18 cellular contexts compared by ENCODE assay signal in genomic region chr10:90042075-90042474, GRCh38.
DNase-seq lines count a peak whose midpoint lies in the region; ATAC-seq and TF ChIP-seq lines count a peak whose summit lies in the region.
"Had no signal": no experiment of that assay in that cellular context is flagged by ENCODE, and none has a peak within 500 bp of the region (broad histone marks: within the 10 kb centered on the region; RNA-seq: fewer than 3 reads in every experiment).

No MANE protein-coding gene starts in this region.

- H2BK120ac ChIP-seq in mesendoderm (ENCODE audit: low read depth, low read length), result no peak overlapping the region

- 61% methylated on average over 7 of the region's 7 CpGs for WGBS in right cardiac atrium
- WGBS in heart left ventricle, 4 donors, result 64 to 72% (median 69%) methylated on average over 5 to 7 of the region's 7 CpGs
- no CpG with 5 or more reads among the region's 7 CpGs for WGBS in mesendoderm (ENCODE audit: extremely low coverage, insufficient coverage, low lambda C conversion rate)

- TF ChIP-seq POLR2A in heart left ventricle (IDR thresholded peaks at IDR 0.05), result no peak

- no peaks in the 10 kb centered on the region for H3K9me3 ChIP-seq in right cardiac atrium (ENCODE audit: control insufficient read depth, low read length)
- H3K9me3 ChIP-seq in heart left ventricle, result peaks cover 0 to 7% (median 0%) of the 10 kb centered on the region in 12 donors

- TF ChIP-seq CTCF in heart left ventricle (IDR thresholded peaks at IDR 0.05), result no peak
- no peak for TF ChIP-seq CTCF in chondrocyte (IDR thresholded peaks at IDR 0.05)

- H3K9me3 Mint-ChIP-seq in chondrocyte (ENCODE audit: low read depth), result no peaks in the 10 kb centered on the region

- peak in 1 of 2 donors; percentile 51 for ATAC-seq in right cardiac atrium
- no peak for ATAC-seq in heart left ventricle
- no peak for ATAC-seq in GM21619 (IDR thresholded peaks at IDR 0.05; ENCODE audit: unreplicated experiment)

- H2BK15ac ChIP-seq in mesendoderm (replicated peaks; ENCODE audit: low read depth), result no peak overlapping the region

- no peak overlapping the region for H2BK5ac ChIP-seq in mesendoderm (ENCODE audit: low read length)

- H3K4me3 ChIP-seq in right cardiac atrium (ENCODE audit: low read length) (no peak overlapping the region), heart left ventricle (no peak overlapping the region), mesendoderm (ENCODE audit: low read length) (no peak overlapping the region)
- H3K4me3 ChIP-seq: BLaER1 had no signal

- H3K36me3 ChIP-seq in heart left ventricle (no peaks in the 10 kb centered on the region), mesendoderm (ENCODE audit: control insufficient read depth, insufficient read depth, low read length) (no peaks in the 10 kb centered on the region)

- H3K4me2 ChIP-seq in mesendoderm (ENCODE audit: low read length), result no peak overlapping the region
- H3K4me2 ChIP-seq: BLaER1 had no signal

- no peak overlapping the region for H3K4me3 Mint-ChIP-seq in chondrocyte (ENCODE audit: unreplicated experiment)
- H3K4me3 Mint-ChIP-seq: B cell; CD4-positive, CD25-positive, alpha-beta regulatory T cell; CD8-positive, alpha-beta memory T cell had no signal

- H3K36me3 Mint-ChIP-seq in chondrocyte (ENCODE audit: low read depth), result no peaks in the 10 kb centered on the region
- H3K36me3 Mint-ChIP-seq: CD4-positive, CD25-positive, alpha-beta regulatory T cell; CD8-positive, alpha-beta memory T cell had no signal

- H3K4me1 ChIP-seq in right cardiac atrium (ENCODE audit: control insufficient read depth, insufficient read depth, low read length), result no peaks in the 10 kb centered on the region
- H3K4me1 ChIP-seq in heart left ventricle, result no peaks in the 10 kb centered on the region
- no peaks in the 10 kb centered on the region for H3K4me1 ChIP-seq in mesendoderm (ENCODE audit: control insufficient read depth, low read depth, low read length)

- H4K5ac ChIP-seq in mesendoderm (ENCODE audit: low read length), result no peak overlapping the region

- DNase-seq in right cardiac atrium (peak in 1 of 3 donors; percentile 52), heart left ventricle (no peak), chondrocyte (ENCODE audit: low spot score) (peak; percentile 36), mesendoderm (peak; percentile 1), NCI-H748 treated with DMSO at 0.1 percent for 48 hours (lab: John Stamatoyannopoulos, UW) (no peak)
- DNase-seq: CD4-positive, CD25-positive, alpha-beta regulatory T cell; CD8-positive, alpha-beta memory T cell; DMS 273 treated with DMSO at 0.1 percent for 48 hours; DMS79; EL; GF-D8; GOT3; H7; HCEC 1CT had no signal

- no peak overlapping the region for H4K8ac ChIP-seq in mesendoderm (ENCODE audit: low read depth, low read length)

- no peak overlapping the region for H3K4ac ChIP-seq in mesendoderm (ENCODE audit: low read depth, low read length)

- no peak overlapping the region for H3K56ac ChIP-seq in mesendoderm (ENCODE audit: low read length)

- no peak overlapping the region for H3K27ac Mint-ChIP-seq in chondrocyte (ENCODE audit: unreplicated experiment)
- H3K27ac Mint-ChIP-seq: B cell; CD4-positive, CD25-positive, alpha-beta regulatory T cell; CD8-positive, alpha-beta memory T cell had no signal

- H3K9ac ChIP-seq in mesendoderm (ENCODE audit: low read length), result no peak overlapping the region
- H3K9ac ChIP-seq: BLaER1 had no signal

- H3K23ac ChIP-seq in mesendoderm (ENCODE audit: low read length), result no peak overlapping the region

- H3K27ac ChIP-seq in right cardiac atrium (ENCODE audit: low read length) (peak overlapping the region; percentile 25), heart left ventricle (no peak overlapping the region), mesendoderm (ENCODE audit: low read depth, low read length) (no peak overlapping the region)
- H3K27ac ChIP-seq: BLaER1, C4-2B had no signal

- H3K27me3 Mint-ChIP-seq in chondrocyte (ENCODE audit: low read depth), result peaks cover 10% of the 10 kb centered on the region
- H3K27me3 Mint-ChIP-seq: B cell; CD8-positive, alpha-beta memory T cell had no signal

- no peaks in the 10 kb centered on the region for H3K79me2 ChIP-seq in mesendoderm (ENCODE audit: control insufficient read depth, insufficient read depth, low read length)

- no peaks in the 10 kb centered on the region for H3K27me3 ChIP-seq in right cardiac atrium (ENCODE audit: control insufficient read depth, insufficient read depth)
- peaks cover 0 to 3% (median 0%) of the 10 kb centered on the region in 9 donors for H3K27me3 ChIP-seq in heart left ventricle
- no peaks in the 10 kb centered on the region for H3K27me3 ChIP-seq in mesendoderm (ENCODE audit: insufficient read depth, low read length, poor library complexity)
- H3K27me3 ChIP-seq: BLaER1 had no signal

- no peak overlapping the region for H3K18ac ChIP-seq in mesendoderm (ENCODE audit: low read length)

- no peaks in the 10 kb centered on the region for H3K4me1 Mint-ChIP-seq in chondrocyte (ENCODE audit: low read depth)
- H3K4me1 Mint-ChIP-seq: CD4-positive, CD25-positive, alpha-beta regulatory T cell; CD8-positive, alpha-beta memory T cell had no signal

- H3K79me1 ChIP-seq in mesendoderm (ENCODE audit: low read length), result no peaks in the 10 kb centered on the region

- no peak overlapping the region for H2AK5ac ChIP-seq in mesendoderm (ENCODE audit: low read length)

- intact Hi-C loops in right cardiac atrium (cut with DNase I) (no loop called here), heart left ventricle (cut with DNase I) (no loop called here)

Comparison
In these comparisons a context has a peak if more than half of its experiments do, and no peak if none do; other contexts are left out.
1. DNase-seq: peak in chondrocyte (single experiment) and mesendoderm (single experiment); none in heart left ventricle (0 of 5) and NCI-H748 treated with DMSO at 0.1 percent for 48 hours (single experiment).